Comparison of ENCODE assay signal across 1 cellular context in genomic region chr9:111825468-111826145, GRCh38.
TF ChIP-seq lines count a peak whose summit lies in the region.

No MANE protein-coding gene starts in this region.

TF ChIP-seq in SK-N-SH, 30 proteins besides CTCF, POLR2A, EP300 and RAD21 (continued from another document):
- TF ChIP-seq, protein P1, sequence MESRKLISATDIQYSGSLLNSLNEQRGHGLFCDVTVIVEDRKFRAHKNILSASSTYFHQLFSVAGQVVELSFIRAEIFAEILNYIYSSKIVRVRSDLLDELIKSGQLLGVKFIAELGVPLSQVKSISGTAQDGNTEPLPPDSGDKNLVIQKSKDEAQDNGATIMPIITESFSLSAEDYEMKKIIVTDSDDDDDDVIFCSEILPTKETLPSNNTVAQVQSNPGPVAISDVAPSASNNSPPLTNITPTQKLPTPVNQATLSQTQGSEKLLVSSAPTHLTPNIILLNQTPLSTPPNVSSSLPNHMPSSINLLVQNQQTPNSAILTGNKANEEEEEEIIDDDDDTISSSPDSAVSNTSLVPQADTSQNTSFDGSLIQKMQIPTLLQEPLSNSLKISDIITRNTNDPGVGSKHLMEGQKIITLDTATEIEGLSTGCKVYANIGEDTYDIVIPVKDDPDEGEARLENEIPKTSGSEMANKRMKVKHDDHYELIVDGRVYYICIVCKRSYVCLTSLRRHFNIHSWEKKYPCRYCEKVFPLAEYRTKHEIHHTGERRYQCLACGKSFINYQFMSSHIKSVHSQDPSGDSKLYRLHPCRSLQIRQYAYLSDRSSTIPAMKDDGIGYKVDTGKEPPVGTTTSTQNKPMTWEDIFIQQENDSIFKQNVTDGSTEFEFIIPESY (IDR thresholded peaks at IDR 0.05; ENCODE audit: borderline replicate concordance, low read depth): no peak
- TF ChIP-seq SIN3A (IDR thresholded peaks at IDR 0.05; ENCODE audit: borderline replicate concordance, low read depth, low read length): no peak
- TF ChIP-seq JUND (IDR thresholded peaks at IDR 0.05): 0 out of 2 replicates have a peak, but pooled peaks have one; percentile 10
- TF ChIP-seq CHD2 (IDR thresholded peaks at IDR 0.05; ENCODE audit: low read length, partially characterized antibody): no peak
- TF ChIP-seq RFX5 (IDR thresholded peaks at IDR 0.05; ENCODE audit: low read length): no peak
- TF ChIP-seq GABPA (IDR thresholded peaks at IDR 0.05; ENCODE audit: low read depth): no peak
- no peak for TF ChIP-seq IRF3 (IDR thresholded peaks at IDR 0.05; ENCODE audit: low read depth, low read length)
- TF ChIP-seq, protein P2, sequence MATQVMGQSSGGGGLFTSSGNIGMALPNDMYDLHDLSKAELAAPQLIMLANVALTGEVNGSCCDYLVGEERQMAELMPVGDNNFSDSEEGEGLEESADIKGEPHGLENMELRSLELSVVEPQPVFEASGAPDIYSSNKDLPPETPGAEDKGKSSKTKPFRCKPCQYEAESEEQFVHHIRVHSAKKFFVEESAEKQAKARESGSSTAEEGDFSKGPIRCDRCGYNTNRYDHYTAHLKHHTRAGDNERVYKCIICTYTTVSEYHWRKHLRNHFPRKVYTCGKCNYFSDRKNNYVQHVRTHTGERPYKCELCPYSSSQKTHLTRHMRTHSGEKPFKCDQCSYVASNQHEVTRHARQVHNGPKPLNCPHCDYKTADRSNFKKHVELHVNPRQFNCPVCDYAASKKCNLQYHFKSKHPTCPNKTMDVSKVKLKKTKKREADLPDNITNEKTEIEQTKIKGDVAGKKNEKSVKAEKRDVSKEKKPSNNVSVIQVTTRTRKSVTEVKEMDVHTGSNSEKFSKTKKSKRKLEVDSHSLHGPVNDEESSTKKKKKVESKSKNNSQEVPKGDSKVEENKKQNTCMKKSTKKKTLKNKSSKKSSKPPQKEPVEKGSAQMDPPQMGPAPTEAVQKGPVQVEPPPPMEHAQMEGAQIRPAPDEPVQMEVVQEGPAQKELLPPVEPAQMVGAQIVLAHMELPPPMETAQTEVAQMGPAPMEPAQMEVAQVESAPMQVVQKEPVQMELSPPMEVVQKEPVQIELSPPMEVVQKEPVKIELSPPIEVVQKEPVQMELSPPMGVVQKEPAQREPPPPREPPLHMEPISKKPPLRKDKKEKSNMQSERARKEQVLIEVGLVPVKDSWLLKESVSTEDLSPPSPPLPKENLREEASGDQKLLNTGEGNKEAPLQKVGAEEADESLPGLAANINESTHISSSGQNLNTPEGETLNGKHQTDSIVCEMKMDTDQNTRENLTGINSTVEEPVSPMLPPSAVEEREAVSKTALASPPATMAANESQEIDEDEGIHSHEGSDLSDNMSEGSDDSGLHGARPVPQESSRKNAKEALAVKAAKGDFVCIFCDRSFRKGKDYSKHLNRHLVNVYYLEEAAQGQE (IDR thresholded peaks at IDR 0.05; ENCODE audit: low read depth, low read length): no peak
- peak; percentile 38; the same call in 1 of the 2 replicates for TF ChIP-seq FOSL2 (IDR thresholded peaks at IDR 0.05; ENCODE audit: borderline replicate concordance, low read depth)
- TF ChIP-seq FOXJ3 (CRISPR knock-in tag; IDR thresholded peaks at IDR 0.05): no peak
- no peak for TF ChIP-seq MEF2A (IDR thresholded peaks at IDR 0.05; ENCODE audit: borderline replicate concordance, low read depth)
- TF ChIP-seq POLR2AphosphoS5 (IDR thresholded peaks at IDR 0.05; ENCODE audit: low read depth, low read length): no peak
TF ChIP-seq in SK-N-SH: peak in this region for 4.
